ENCODE assay signal across 1 cellular context in genomic region chr17:74923538-74924249, GRCh38.
TF ChIP-seq lines count a peak whose summit lies in the region.

No MANE protein-coding gene starts in this region.

TF ChIP-seq in HEK293, 187 proteins besides CTCF, POLR2A, EP300 and RAD21 (continued from another document and continues in another):
- no peak for TF ChIP-seq ZNF677 (tag by site-specific recombination; IDR thresholded peaks at IDR 0.05)
- no peak for TF ChIP-seq HOXD13 (CRISPR knock-in tag; IDR thresholded peaks at IDR 0.05; ENCODE audit: borderline replicate concordance)
- TF ChIP-seq ZNF600 (tag by site-specific recombination; IDR thresholded peaks at IDR 0.05) = no peak
- no peak for TF ChIP-seq ZBTB21 (tag by site-specific recombination; IDR thresholded peaks at IDR 0.05)
- 0 out of 2 replicates have a peak, but pooled peaks have one; percentile 51 for TF ChIP-seq ZFP69B (tag by site-specific recombination; IDR thresholded peaks at IDR 0.05)
- no peak for TF ChIP-seq ZBTB20 (tag by site-specific recombination; IDR thresholded peaks at IDR 0.05)
- TF ChIP-seq, protein P1, sequence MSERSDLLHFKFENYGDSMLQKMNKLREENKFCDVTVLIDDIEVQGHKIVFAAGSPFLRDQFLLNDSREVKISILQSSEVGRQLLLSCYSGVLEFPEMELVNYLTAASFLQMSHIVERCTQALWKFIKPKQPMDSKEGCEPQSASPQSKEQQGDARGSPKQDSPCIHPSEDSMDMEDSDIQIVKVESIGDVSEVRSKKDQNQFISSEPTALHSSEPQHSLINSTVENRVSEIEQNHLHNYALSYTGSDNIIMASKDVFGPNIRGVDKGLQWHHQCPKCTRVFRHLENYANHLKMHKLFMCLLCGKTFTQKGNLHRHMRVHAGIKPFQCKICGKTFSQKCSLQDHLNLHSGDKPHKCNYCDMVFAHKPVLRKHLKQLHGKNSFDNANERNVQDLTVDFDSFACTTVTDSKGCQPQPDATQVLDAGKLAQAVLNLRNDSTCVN (tag by site-specific recombination; optimal IDR thresholded peaks at IDR 0.05) = peak; percentile 58
- no peak for TF ChIP-seq EGR2 (tag by site-specific recombination; IDR thresholded peaks at IDR 0.05; ENCODE audit: low read depth)
- TF ChIP-seq, protein P2, sequence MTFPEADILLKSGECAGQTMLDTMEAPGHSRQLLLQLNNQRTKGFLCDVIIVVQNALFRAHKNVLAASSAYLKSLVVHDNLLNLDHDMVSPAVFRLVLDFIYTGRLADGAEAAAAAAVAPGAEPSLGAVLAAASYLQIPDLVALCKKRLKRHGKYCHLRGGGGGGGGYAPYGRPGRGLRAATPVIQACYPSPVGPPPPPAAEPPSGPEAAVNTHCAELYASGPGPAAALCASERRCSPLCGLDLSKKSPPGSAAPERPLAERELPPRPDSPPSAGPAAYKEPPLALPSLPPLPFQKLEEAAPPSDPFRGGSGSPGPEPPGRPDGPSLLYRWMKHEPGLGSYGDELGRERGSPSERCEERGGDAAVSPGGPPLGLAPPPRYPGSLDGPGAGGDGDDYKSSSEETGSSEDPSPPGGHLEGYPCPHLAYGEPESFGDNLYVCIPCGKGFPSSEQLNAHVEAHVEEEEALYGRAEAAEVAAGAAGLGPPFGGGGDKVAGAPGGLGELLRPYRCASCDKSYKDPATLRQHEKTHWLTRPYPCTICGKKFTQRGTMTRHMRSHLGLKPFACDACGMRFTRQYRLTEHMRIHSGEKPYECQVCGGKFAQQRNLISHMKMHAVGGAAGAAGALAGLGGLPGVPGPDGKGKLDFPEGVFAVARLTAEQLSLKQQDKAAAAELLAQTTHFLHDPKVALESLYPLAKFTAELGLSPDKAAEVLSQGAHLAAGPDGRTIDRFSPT (tag by site-specific recombination; IDR thresholded peaks at IDR 0.05) = 0 out of 2 replicates have a peak, but pooled peaks have one; percentile 22
- no peak for TF ChIP-seq ZNF23 (tag by site-specific recombination; IDR thresholded peaks at IDR 0.05; ENCODE audit: borderline replicate concordance)
- TF ChIP-seq SCRT2 (tag by site-specific recombination; IDR thresholded peaks at IDR 0.05) = no peak
- TF ChIP-seq ZNF341 (tag by site-specific recombination; IDR thresholded peaks at IDR 0.05; ENCODE audit: low read depth) = no peak
- no peak for TF ChIP-seq PBX3 (CRISPR knock-in tag; IDR thresholded peaks at IDR 0.05)
- no peak for TF ChIP-seq ZNF140 (tag by site-specific recombination; IDR thresholded peaks at IDR 0.05)
- no peak for TF ChIP-seq ZNF398 (tag by site-specific recombination; IDR thresholded peaks at IDR 0.05)
- TF ChIP-seq ZNF777 (tag by site-specific recombination; IDR thresholded peaks at IDR 0.05; ENCODE audit: borderline replicate concordance) = no peak
- TF ChIP-seq AEBP2 (tag by site-specific recombination; IDR thresholded peaks at IDR 0.05; ENCODE audit: borderline replicate concordance) = no peak
- no peak for TF ChIP-seq ZNF488 (tag by site-specific recombination; IDR thresholded peaks at IDR 0.05)
- TF ChIP-seq, protein P3, sequence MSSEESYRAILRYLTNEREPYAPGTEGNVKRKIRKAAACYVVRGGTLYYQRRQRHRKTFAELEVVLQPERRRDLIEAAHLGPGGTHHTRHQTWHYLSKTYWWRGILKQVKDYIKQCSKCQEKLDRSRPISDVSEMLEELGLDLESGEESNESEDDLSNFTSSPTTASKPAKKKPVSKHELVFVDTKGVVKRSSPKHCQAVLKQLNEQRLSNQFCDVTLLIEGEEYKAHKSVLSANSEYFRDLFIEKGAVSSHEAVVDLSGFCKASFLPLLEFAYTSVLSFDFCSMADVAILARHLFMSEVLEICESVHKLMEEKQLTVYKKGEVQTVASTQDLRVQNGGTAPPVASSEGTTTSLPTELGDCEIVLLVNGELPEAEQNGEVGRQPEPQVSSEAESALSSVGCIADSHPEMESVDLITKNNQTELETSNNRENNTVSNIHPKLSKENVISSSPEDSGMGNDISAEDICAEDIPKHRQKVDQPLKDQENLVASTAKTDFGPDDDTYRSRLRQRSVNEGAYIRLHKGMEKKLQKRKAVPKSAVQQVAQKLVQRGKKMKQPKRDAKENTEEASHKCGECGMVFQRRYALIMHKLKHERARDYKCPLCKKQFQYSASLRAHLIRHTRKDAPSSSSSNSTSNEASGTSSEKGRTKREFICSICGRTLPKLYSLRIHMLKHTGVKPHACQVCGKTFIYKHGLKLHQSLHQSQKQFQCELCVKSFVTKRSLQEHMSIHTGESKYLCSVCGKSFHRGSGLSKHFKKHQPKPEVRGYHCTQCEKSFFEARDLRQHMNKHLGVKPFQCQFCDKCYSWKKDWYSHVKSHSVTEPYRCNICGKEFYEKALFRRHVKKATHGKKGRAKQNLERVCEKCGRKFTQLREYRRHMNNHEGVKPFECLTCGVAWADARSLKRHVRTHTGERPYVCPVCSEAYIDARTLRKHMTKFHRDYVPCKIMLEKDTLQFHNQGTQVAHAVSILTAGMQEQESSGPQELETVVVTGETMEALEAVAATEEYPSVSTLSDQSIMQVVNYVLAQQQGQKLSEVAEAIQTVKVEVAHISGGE (tag by site-specific recombination; conservative IDR thresholded peaks at IDR 0.05; ENCODE audit: low read depth) = 0 out of 2 replicates have a peak, but pooled peaks have one; percentile 5
- TF ChIP-seq ZNF114 (tag by site-specific recombination; IDR thresholded peaks at IDR 0.05) = no peak
- no peak for TF ChIP-seq ZNF239 (tag by site-specific recombination; IDR thresholded peaks at IDR 0.05)
- no peak for TF ChIP-seq ZNF558 (tag by site-specific recombination; IDR thresholded peaks at IDR 0.05)
- TF ChIP-seq ZNF629 (tag by site-specific recombination; IDR thresholded peaks at IDR 0.05) = no peak; the same call in 1 of the 2 replicates
- no peak for TF ChIP-seq ZNF174 (tag by site-specific recombination; IDR thresholded peaks at IDR 0.05)
- TF ChIP-seq ZBTB48 (tag by site-specific recombination; IDR thresholded peaks at IDR 0.05) = no peak
- TF ChIP-seq ZBTB7A (tag by site-specific recombination; IDR thresholded peaks at IDR 0.05; ENCODE audit: low read depth) = no peak
- TF ChIP-seq ZNF16 (tag by site-specific recombination; IDR thresholded peaks at IDR 0.05; ENCODE audit: low read depth) = no peak
- TF ChIP-seq ZNF175 (tag by site-specific recombination; IDR thresholded peaks at IDR 0.05) = no peak
- TF ChIP-seq ZNF335 (tag by site-specific recombination; conservative IDR thresholded peaks at IDR 0.05) = peak; percentile 48; the same call in 1 of the 2 replicates
- no peak for TF ChIP-seq ZSCAN23 (tag by site-specific recombination; IDR thresholded peaks at IDR 0.05)
- TF ChIP-seq, protein P4, sequence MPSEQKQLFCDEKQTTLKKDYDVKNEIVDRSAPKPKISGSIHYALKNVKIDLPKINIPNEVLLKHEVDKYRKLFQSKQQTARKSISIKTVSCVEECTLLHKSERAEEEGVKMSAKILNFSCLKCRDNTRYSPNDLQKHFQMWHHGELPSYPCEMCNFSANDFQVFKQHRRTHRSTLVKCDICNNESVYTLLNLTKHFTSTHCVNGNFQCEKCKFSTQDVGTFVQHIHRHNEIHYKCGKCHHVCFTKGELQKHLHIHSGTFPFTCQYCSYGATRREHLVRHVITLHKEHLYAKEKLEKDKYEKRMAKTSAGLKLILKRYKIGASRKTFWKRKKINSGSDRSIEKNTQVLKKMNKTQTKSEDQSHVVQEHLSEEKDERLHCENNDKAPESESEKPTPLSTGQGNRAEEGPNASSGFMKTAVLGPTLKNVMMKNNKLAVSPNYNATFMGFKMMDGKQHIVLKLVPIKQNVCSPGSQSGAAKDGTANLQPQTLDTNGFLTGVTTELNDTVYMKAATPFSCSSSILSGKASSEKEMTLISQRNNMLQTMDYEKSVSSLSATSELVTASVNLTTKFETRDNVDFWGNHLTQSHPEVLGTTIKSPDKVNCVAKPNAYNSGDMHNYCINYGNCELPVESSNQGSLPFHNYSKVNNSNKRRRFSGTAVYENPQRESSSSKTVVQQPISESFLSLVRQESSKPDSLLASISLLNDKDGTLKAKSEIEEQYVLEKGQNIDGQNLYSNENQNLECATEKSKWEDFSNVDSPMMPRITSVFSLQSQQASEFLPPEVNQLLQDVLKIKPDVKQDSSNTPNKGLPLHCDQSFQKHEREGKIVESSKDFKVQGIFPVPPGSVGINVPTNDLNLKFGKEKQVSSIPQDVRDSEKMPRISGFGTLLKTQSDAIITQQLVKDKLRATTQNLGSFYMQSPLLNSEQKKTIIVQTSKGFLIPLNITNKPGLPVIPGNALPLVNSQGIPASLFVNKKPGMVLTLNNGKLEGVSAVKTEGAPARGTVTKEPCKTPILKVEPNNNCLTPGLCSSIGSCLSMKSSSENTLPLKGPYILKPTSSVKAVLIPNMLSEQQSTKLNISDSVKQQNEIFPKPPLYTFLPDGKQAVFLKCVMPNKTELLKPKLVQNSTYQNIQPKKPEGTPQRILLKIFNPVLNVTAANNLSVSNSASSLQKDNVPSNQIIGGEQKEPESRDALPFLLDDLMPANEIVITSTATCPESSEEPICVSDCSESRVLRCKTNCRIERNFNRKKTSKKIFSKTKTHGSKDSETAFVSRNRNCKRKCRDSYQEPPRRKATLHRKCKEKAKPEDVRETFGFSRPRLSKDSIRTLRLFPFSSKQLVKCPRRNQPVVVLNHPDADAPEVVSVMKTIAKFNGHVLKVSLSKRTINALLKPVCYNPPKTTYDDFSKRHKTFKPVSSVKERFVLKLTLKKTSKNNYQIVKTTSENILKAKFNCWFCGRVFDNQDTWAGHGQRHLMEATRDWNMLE (tag by site-specific recombination; conservative IDR thresholded peaks at IDR 0.05; ENCODE audit: low read depth) = no peak
- TF ChIP-seq ZNF747 (tag by site-specific recombination; IDR thresholded peaks at IDR 0.05) = no peak
- TF ChIP-seq ZNF768 (tag by site-specific recombination; IDR thresholded peaks at IDR 0.05) = no peak
- peak; percentile 59 for TF ChIP-seq ZBTB8A (tag by site-specific recombination; IDR thresholded peaks at IDR 0.05)
- TF ChIP-seq ZNF658 (tag by site-specific recombination; IDR thresholded peaks at IDR 0.05) = no peak
- TF ChIP-seq, protein P5, sequence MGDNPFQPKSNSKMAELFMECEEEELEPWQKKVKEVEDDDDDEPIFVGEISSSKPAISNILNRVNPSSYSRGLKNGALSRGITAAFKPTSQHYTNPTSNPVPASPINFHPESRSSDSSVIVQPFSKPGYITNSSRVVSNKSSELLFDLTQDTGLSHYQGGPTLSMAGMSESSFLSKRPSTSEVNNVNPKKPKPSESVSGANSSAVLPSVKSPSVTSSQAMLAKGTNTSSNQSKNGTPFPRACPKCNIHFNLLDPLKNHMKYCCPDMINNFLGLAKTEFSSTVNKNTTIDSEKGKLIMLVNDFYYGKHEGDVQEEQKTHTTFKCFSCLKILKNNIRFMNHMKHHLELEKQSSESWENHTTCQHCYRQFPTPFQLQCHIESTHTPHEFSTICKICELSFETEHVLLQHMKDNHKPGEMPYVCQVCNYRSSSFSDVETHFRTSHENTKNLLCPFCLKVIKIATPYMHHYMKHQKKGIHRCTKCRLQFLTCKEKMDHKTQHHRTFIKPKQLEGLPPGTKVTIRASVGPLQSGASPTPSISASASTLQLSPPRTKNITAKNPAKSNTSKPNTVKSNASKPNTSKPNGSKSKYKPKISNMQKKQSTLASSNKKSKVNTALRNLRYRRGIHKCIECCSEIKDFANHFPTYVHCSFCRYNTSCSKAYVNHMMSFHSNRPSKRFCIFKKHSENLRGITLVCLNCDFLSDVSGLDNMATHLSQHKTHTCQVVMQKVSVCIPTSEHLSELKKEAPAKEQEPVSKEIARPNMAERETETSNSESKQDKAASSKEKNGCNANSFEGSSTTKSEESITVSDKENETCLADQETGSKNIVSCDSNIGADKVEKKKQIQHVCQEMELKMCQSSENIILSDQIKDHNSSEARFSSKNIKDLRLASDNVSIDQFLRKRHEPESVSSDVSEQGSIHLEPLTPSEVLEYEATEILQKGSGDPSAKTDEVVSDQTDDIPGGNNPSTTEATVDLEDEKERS (tag by site-specific recombination; IDR thresholded peaks at IDR 0.05) = no peak
- TF ChIP-seq ZNF585B (tag by site-specific recombination; IDR thresholded peaks at IDR 0.05) = no peak
- TF ChIP-seq SP3 (tag by site-specific recombination; IDR thresholded peaks at IDR 0.05) = no peak
- no peak for TF ChIP-seq ZFP3 (tag by site-specific recombination; IDR thresholded peaks at IDR 0.05; ENCODE audit: low read depth)
- TF ChIP-seq ZBTB17 (tag by site-specific recombination; IDR thresholded peaks at IDR 0.05) = peak; percentile 23; the same call in 1 of the 2 replicates
- no peak for TF ChIP-seq ZNF19 (tag by site-specific recombination; IDR thresholded peaks at IDR 0.05; ENCODE audit: low read depth)
- TF ChIP-seq ZNF350 (tag by site-specific recombination; IDR thresholded peaks at IDR 0.05) = no peak
- no peak for TF ChIP-seq ZNF791 (tag by site-specific recombination; IDR thresholded peaks at IDR 0.05)
